1 cellular context compared by ENCODE assay signal in genomic region chr19:1244693-1245451, GRCh38.
TF ChIP-seq lines count a peak whose summit lies in the region.

No MANE protein-coding gene starts in this region.

TF ChIP-seq in H1, 55 proteins besides CTCF, POLR2A, EP300 and RAD21:
- TF ChIP-seq CBX8 (IDR thresholded peaks at IDR 0.05; ENCODE audit: borderline replicate concordance, low read depth, low read length) = no peak
- no peak for TF ChIP-seq SIN3A (conservative IDR thresholded peaks at IDR 0.05 in 1 of 2, IDR thresholded peaks at IDR 0.05 in 1 of 2; ENCODE audit: low read depth in 1 of 2, low read length in 2 of 2)
- TF ChIP-seq POU5F1 (IDR thresholded peaks at IDR 0.05; ENCODE audit: low read depth, low read length) = no peak
- TF ChIP-seq BCL11A (IDR thresholded peaks at IDR 0.05; ENCODE audit: low read depth in 2 of 2, low read length in 2 of 2) = no peak
- TF ChIP-seq GABPA (IDR thresholded peaks at IDR 0.05; ENCODE audit: borderline replicate concordance, insufficient read depth, low read length) = no peak
- TF ChIP-seq FOSL1 (IDR thresholded peaks at IDR 0.05; ENCODE audit: insufficient read depth, low read depth, low read length) = no peak
- TF ChIP-seq POLR2AphosphoS5 (IDR thresholded peaks at IDR 0.05; ENCODE audit: low read depth, low read length) = no peak
- no peak for TF ChIP-seq CTBP2 (IDR thresholded peaks at IDR 0.05; ENCODE audit: borderline replicate concordance, insufficient read depth, insufficient read length, low read length)
- no peak for TF ChIP-seq SRF (IDR thresholded peaks at IDR 0.05; ENCODE audit: low read depth, low read length)
- TF ChIP-seq ATF3 (IDR thresholded peaks at IDR 0.05; ENCODE audit: insufficient read depth, low read depth, low read length) = no peak
- no peak for TF ChIP-seq CHD2 (IDR thresholded peaks at IDR 0.05; ENCODE audit: low read length)
- TF ChIP-seq RNF2 (IDR thresholded peaks at IDR 0.05; ENCODE audit: borderline replicate concordance, low read depth, low read length, missing control alignments, poor library complexity, severe bottlenecking) = no peak
- no peak for TF ChIP-seq SP1 (IDR thresholded peaks at IDR 0.05; ENCODE audit: low read depth, low read length)
- TF ChIP-seq NRF1 (IDR thresholded peaks at IDR 0.05; ENCODE audit: low read depth, low read length) = no peak
- no peak for TF ChIP-seq HDAC6 (IDR thresholded peaks at IDR 0.05; ENCODE audit: low read depth, low read length)
- no peak for TF ChIP-seq JUND (IDR thresholded peaks at IDR 0.05; ENCODE audit: low read length)
- no peak for TF ChIP-seq TBP (IDR thresholded peaks at IDR 0.05; ENCODE audit: low read depth, low read length)
- no peak for TF ChIP-seq CBX5 (IDR thresholded peaks at IDR 0.05; ENCODE audit: low read depth, low read length)
- TF ChIP-seq TAF7 (optimal IDR thresholded peaks at IDR 0.05; ENCODE audit: borderline replicate concordance, low read depth, low read length) = no peak
- no peak for TF ChIP-seq KDM4A (IDR thresholded peaks at IDR 0.05; ENCODE audit: low read depth, low read length, severe bottlenecking)
